In genomic region chr3:31101285-31101684, GRCh38 we compare ENCODE assay signal across 7 cellular contexts.
DNase-seq lines count a peak whose midpoint lies in the region; ATAC-seq, FAIRE-seq and TF ChIP-seq lines count a peak whose summit lies in the region.
"Not testable (repeated sequence)": the region's sequence is repeated elsewhere in the genome, so short reads cannot be mapped to it uniquely, and the experiment has no call there.

No MANE protein-coding gene starts in this region.

- not testable (repeated sequence) for FAIRE-seq in bronchial epithelial cell (lab: Jason Lieb, UNC)

- H4K91ac ChIP-seq in mesenchymal stem cell (ENCODE audit: low read length), result not testable (repeated sequence)

- H3K79me1 ChIP-seq in mesenchymal stem cell (replicated peaks; ENCODE audit: low read length, poor library complexity, severe bottlenecking), result not testable (repeated sequence)

- POLR2A ChIA-PET in RWPE1 (lab: Yijun Ruan, JAX; ENCODE audit: low non-redundant PET); WTC11 (lab: Charles Lee): not testable (repeated sequence)

- H2AK5ac ChIP-seq in mesenchymal stem cell (ENCODE audit: low read length, severe bottlenecking), result not testable (repeated sequence)

- H3K4me3 ChIP-seq in bronchial epithelial cell (ENCODE audit: low read depth, low read length); mesenchymal stem cell (ENCODE audit: insufficient read depth in 1 of 2, low read depth in 1 of 2, low read length in 2 of 2): not testable (repeated sequence)

- not testable (repeated sequence) for H3K4me2 ChIP-seq in mesenchymal stem cell (ENCODE audit: low read length, poor library complexity, severe bottlenecking)

- H2BK5ac ChIP-seq in mesenchymal stem cell (ENCODE audit: low read depth, low read length, poor library complexity, severe bottlenecking), result not testable (repeated sequence)

- not testable (repeated sequence) for H3K27me3 Mint-ChIP-seq in WTC11 (ENCODE audit: low read depth); nephron (ENCODE audit: low read depth)

- DNase-seq in NCI-H146 (lab: John Stamatoyannopoulos, UW), result peak; percentile 68
- not testable (repeated sequence) for DNase-seq in RWPE1 (ENCODE audit: low spot score); mesenchymal stem cell
- peak; percentile 12 for DNase-seq in WTC11 (ENCODE audit: low spot score)
- DNase-seq in bronchial epithelial cell (ENCODE audit: low read depth), result peak; percentile 61

- H2BK120ac ChIP-seq in mesenchymal stem cell (ENCODE audit: low read depth, low read length), result not testable (repeated sequence)

- H2AFZ ChIP-seq in mesenchymal stem cell (ENCODE audit: low read depth, low read length), result not testable (repeated sequence)

- not testable (repeated sequence) for H3K36me3 ChIP-seq in bronchial epithelial cell (ENCODE audit: control insufficient read depth, insufficient read depth, low read length); mesenchymal stem cell (ENCODE audit: control insufficient read depth in 1 of 2, insufficient read depth in 2 of 2, low read depth in 1 of 2, low read length in 2 of 2)

- not testable (repeated sequence) for H2BK12ac ChIP-seq in mesenchymal stem cell (ENCODE audit: low read length in 2 of 2)

- not testable (repeated sequence) for H3K4me3 Mint-ChIP-seq in WTC11, nephron

- WGBS in mesenchymal stem cell, result 50% methylated on average over 1 of the region's 1 CpG

- not testable (repeated sequence) for H2BK15ac ChIP-seq in mesenchymal stem cell (ENCODE audit: low read depth, poor library complexity, severe bottlenecking)

- peaks cover 43% of the 10 kb centered on the region for H3K4me1 Mint-ChIP-seq in WTC11
- H3K4me1 Mint-ChIP-seq in nephron, result peaks cover 19% of the 10 kb centered on the region

- H4K8ac ChIP-seq in mesenchymal stem cell (ENCODE audit: low read length), result not testable (repeated sequence)

- H3K18ac ChIP-seq in mesenchymal stem cell (ENCODE audit: low read depth in 1 of 2, low read length in 2 of 2), result peak overlapping the region; percentile 19 to 83

- not testable (repeated sequence) for H3K23ac ChIP-seq in mesenchymal stem cell (ENCODE audit: low read length in 2 of 2)

- peak overlapping the region; percentile 77 for H3K27ac ChIP-seq in RWPE1
- not testable (repeated sequence) for H3K27ac ChIP-seq in mesenchymal stem cell (ENCODE audit: low read length, poor library complexity, severe bottlenecking)

- H3K9me3 ChIP-seq in mesenchymal stem cell (ENCODE audit: control insufficient read depth, low read length), result not testable (repeated sequence)

- peaks cover 17% of the 10 kb centered on the region for H3K9me3 Mint-ChIP-seq in WTC11
- not testable (repeated sequence) for H3K9me3 Mint-ChIP-seq in nephron

- not testable (repeated sequence) for H3K27me3 ChIP-seq in bronchial epithelial cell (ENCODE audit: control insufficient read depth, insufficient read depth, low read length); mesenchymal stem cell (ENCODE audit: control insufficient read depth in 1 of 2, insufficient read depth in 1 of 2, low read length in 2 of 2)

- not testable (repeated sequence) for H3K27ac Mint-ChIP-seq in WTC11
- H3K27ac Mint-ChIP-seq in nephron, result peak overlapping the region; percentile 30 to 86 (median 70)

- H3K9ac ChIP-seq in mesenchymal stem cell (ENCODE audit: low read length), result not testable (repeated sequence)

- not testable (repeated sequence) for H3K36me3 Mint-ChIP-seq in WTC11; nephron (ENCODE audit: low read depth)

- H3K14ac ChIP-seq in mesenchymal stem cell (ENCODE audit: low read length in 2 of 2), result not testable (repeated sequence)

- not testable (repeated sequence) for H3K4me1 ChIP-seq in mesenchymal stem cell (ENCODE audit: control insufficient read depth, insufficient read depth, low read depth, low read length)

- not testable (repeated sequence) for H3K4ac ChIP-seq in mesenchymal stem cell (ENCODE audit: low read depth in 1 of 2, low read length in 2 of 2)

- ATAC-seq in WTC11 (peak; percentile 71), esophagus mucosa (peak; percentile 51)

- TF ChIP-seq CTCF in RWPE1 (conservative IDR thresholded peaks at IDR 0.05; ENCODE audit: low read depth); WTC11 (IDR thresholded peaks at IDR 0.05); bronchial epithelial cell (IDR thresholded peaks at IDR 0.05; ENCODE audit: insufficient read depth, low read length, severe bottlenecking); nephron (IDR thresholded peaks at IDR 0.05; ENCODE audit: unreplicated experiment in 3 of 3): not testable (repeated sequence)

- CTCF ChIA-PET in RWPE1 (lab: Yijun Ruan, JAX); WTC11 (lab: Charles Lee): not testable (repeated sequence)
